Comparison of ENCODE assay signal across 8 cellular contexts in the genomic region with DNA sequence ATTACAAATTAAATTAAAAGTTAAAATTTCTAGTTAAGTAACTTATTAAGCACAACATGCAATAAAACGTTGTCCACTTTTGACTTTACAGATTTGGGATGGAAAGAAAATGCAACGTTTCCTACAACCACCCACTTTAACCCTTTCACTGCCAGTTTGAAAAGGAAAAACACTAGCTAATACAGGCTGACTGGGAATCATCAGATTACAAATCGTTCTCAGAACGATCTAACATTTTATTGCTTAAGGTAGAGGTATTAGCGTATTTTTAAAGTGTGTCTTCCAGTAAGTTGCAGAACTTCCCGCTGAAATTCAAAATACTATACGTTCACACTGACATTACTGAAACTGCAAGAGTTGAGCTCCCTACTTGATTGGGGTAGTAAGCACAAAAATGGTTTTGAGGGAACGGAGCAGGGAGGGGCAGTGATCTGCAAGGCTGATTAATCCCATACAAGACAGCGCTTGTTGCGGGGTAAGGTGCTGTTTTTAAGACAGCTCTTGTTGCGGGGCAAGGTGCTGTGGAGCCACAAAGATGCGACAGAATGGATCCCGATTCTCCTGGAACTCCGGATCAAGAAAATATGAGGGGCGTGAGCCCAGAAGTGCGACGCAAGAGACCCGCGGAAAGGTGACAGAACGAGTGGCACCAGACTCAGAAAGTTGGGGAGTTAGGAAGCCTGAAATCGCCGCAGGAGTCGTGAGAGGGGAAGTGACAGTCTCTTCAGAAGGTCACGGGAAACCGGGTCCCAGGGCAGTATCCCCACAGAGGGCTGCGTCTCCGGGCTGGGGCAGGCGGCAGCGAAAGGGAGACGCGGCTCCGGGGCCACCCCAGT. TPM values are rescaled to one million over a fixed set of nuclear protein-coding genes. Genes with fewer than 3 reads are reported as not detected.
DNase-seq lines count a peak whose midpoint lies in the region; ATAC-seq, FAIRE-seq and TF ChIP-seq lines count a peak whose summit lies in the region.

No MANE protein-coding gene starts in this region.

- H3K36me3 ChIP-seq in HEK293 (ENCODE audit: control insufficient read depth in 2 of 2, insufficient read depth in 1 of 2, low read length in 2 of 2) = no peaks in the 10 kb centered on the region

- TF ChIP-seq CTCF in HEK293 (tag by site-specific recombination; IDR thresholded peaks at IDR 0.05) (no peak), osteocyte (IDR thresholded peaks at IDR 0.05) (no peak)

- no peaks in the 10 kb centered on the region for H3K9me3 Mint-ChIP-seq in activated T-cell treated with anti-CD3 and anti-CD28 coated beads, Interleukin-2, amount 50 U/mL, for 72 hours
- no peaks in the 10 kb centered on the region for H3K9me3 Mint-ChIP-seq in activated CD4-positive, alpha-beta memory T cell treated with anti-CD3 and anti-CD28 coated beads, Interleukin-2, amount 10 ng/mL, durations not matched to agents 7 days and 5 days
- H3K9me3 Mint-ChIP-seq in osteocyte (ENCODE audit: unreplicated experiment) = no peaks in the 10 kb centered on the region

- ATAC-seq in activated T-cell treated with anti-CD3 and anti-CD28 coated beads, Interleukin-2, amount 50 U/mL, for 72 hours (replicated peaks in 1 of 2) = peak; percentile 53 to 58

- FAIRE-seq in frontal cortex (lab: Jason Lieb, UNC) = no peak

- peaks cover 70% of the 10 kb centered on the region for H3K4me1 Mint-ChIP-seq in activated T-cell treated with anti-CD3 and anti-CD28 coated beads, Interleukin-2, amount 50 U/mL, for 72 hours (ENCODE audit: low read depth)
- peaks cover 55% of the 10 kb centered on the region for H3K4me1 Mint-ChIP-seq in activated CD4-positive, alpha-beta memory T cell treated with anti-CD3 and anti-CD28 coated beads, Interleukin-2, amount 10 ng/mL, durations not matched to agents 7 days and 5 days
- H3K4me1 Mint-ChIP-seq in osteocyte (ENCODE audit: unreplicated experiment) = peaks cover 42% of the 10 kb centered on the region

- POLR2A ChIA-PET in HEK293 (lab: Yijun Ruan, JAX) = interaction anchor here (0.6 to 3.6 kb wide), 10 partner anchors 10 to 277 kb away, joined by 3 to 20 read pairs (median 3); partner anchors contain the start of genes ADGRF3, RAB10 and SELENOI
- POLR2A ChIA-PET in activated CD4-positive, alpha-beta memory T cell treated with anti-CD3 and anti-CD28 coated beads, Interleukin-2, amount 10 ng/mL, durations not matched to agents 7 days and 5 days (lab: Charles Lee) = interaction anchor here (0.8 to 5.7 kb wide), 23 partner anchors 9 to 1166 kb away, joined by 3 to 66 read pairs (median 5); partner anchors contain the start of genes ADGRF3, ASXL2, PPM1G and RAB10

- no peaks in the 10 kb centered on the region for H3K27me3 Mint-ChIP-seq in activated T-cell treated with anti-CD3 and anti-CD28 coated beads, Interleukin-2, amount 50 U/mL, for 72 hours (ENCODE audit: low read depth)
- no peaks in the 10 kb centered on the region for H3K27me3 Mint-ChIP-seq in activated CD4-positive, alpha-beta memory T cell treated with anti-CD3 and anti-CD28 coated beads, Interleukin-2, amount 10 ng/mL, durations not matched to agents 7 days and 5 days
- H3K27me3 Mint-ChIP-seq in osteocyte (ENCODE audit: unreplicated experiment) = no peaks in the 10 kb centered on the region

- H3K4me3 Mint-ChIP-seq in activated T-cell treated with anti-CD3 and anti-CD28 coated beads, Interleukin-2, amount 50 U/mL, for 72 hours = peak overlapping the region; percentile 94 to 100
- H3K4me3 Mint-ChIP-seq in activated CD4-positive, alpha-beta memory T cell treated with anti-CD3 and anti-CD28 coated beads, Interleukin-2, amount 10 ng/mL, durations not matched to agents 7 days and 5 days = peak overlapping the region; percentile 100
- peak overlapping the region; percentile 100 for H3K4me3 Mint-ChIP-seq in osteocyte (ENCODE audit: unreplicated experiment)

- H3K36me3 Mint-ChIP-seq in activated T-cell treated with anti-CD3 and anti-CD28 coated beads, Interleukin-2, amount 50 U/mL, for 72 hours (ENCODE audit: insufficient read depth in 2 of 2) = peaks cover 8 to 10% of the 10 kb centered on the region in 2 donors
- H3K36me3 Mint-ChIP-seq in activated CD4-positive, alpha-beta memory T cell treated with anti-CD3 and anti-CD28 coated beads, Interleukin-2, amount 10 ng/mL, durations not matched to agents 7 days and 5 days (ENCODE audit: low read depth) = peaks cover 13% of the 10 kb centered on the region
- H3K36me3 Mint-ChIP-seq in osteocyte (ENCODE audit: unreplicated experiment) = no peaks in the 10 kb centered on the region

- H3K9me3 ChIP-seq in HEK293 (ENCODE audit: control insufficient read depth, insufficient read depth, low read depth, low read length) = no peaks in the 10 kb centered on the region

- peak overlapping the region; percentile 91 for H3K4me3 ChIP-seq in HEK293 (ENCODE audit: low read depth, low read length)

- CTCF ChIA-PET in HEK293 (lab: Yijun Ruan, JAX) = interaction anchor here (0.6 to 1.6 kb wide), 5 partner anchors 31 to 293 kb away, joined by 3 read pairs; no protein-coding TSS in a partner anchor
- CTCF ChIA-PET in activated CD4-positive, alpha-beta memory T cell treated with anti-CD3 and anti-CD28 coated beads, Interleukin-2, amount 10 ng/mL, durations not matched to agents 7 days and 5 days (lab: Charles Lee) = interaction anchor here (0.6 to 2.1 kb wide), 6 partner anchors 60 to 293 kb away, joined by 3 to 14 read pairs (median 4); partner anchors contain the start of gene RAB10

- H3K27ac Mint-ChIP-seq in activated T-cell treated with anti-CD3 and anti-CD28 coated beads, Interleukin-2, amount 50 U/mL, for 72 hours = peak overlapping the region; percentile 95
- H3K27ac Mint-ChIP-seq in activated CD4-positive, alpha-beta memory T cell treated with anti-CD3 and anti-CD28 coated beads, Interleukin-2, amount 10 ng/mL, durations not matched to agents 7 days and 5 days = peak overlapping the region; percentile 98
- peak overlapping the region; percentile 100 for H3K27ac Mint-ChIP-seq in osteocyte (ENCODE audit: unreplicated experiment)

- H3K4me1 ChIP-seq in HEK293 (ENCODE audit: control insufficient read depth, insufficient read depth, low read length) = peaks cover 2% of the 10 kb centered on the region; the same call in 1 of the 2 replicates

- H3K27ac ChIP-seq in HEK293 (ENCODE audit: extremely low read depth, low read depth, low read length) = peak overlapping the region; percentile 97

- no peak for DNase-seq in activated T-cell treated with anti-CD3 and anti-CD28 coated beads, Interleukin-2, amount 50 U/mL, for 72 hours
- DNase-seq in activated T-cell treated with anti-CD3 and anti-CD28 coated beads for 4 hours = no peak
- DNase-seq in M059J (ENCODE audit: low read depth) = peak; percentile 40
- DNase-seq in activated CD4-positive, alpha-beta memory T cell treated with anti-CD3 and anti-CD28 coated beads, Interleukin-2, amount 10 ng/mL, durations not matched to agents 7 days and 5 days = no peak
- peak; percentile 5 for DNase-seq in germinal center (ENCODE audit: low spot score)
- no peak for DNase-seq in osteocyte (ENCODE audit: extremely low spot score, unreplicated experiment)
- DNase-seq in frontal cortex (ENCODE audit: low spot score in 2 of 2) = no peak

TF ChIP-seq in HEK293, 187 proteins besides CTCF, POLR2A, EP300 and RAD21 (continues in another document):
- TF ChIP-seq ZNF10 (tag by site-specific recombination; IDR thresholded peaks at IDR 0.05) (no peak), ZNF670 (tag by site-specific recombination; IDR thresholded peaks at IDR 0.05; ENCODE audit: low read depth) (no peak), ZBTB21 (tag by site-specific recombination; IDR thresholded peaks at IDR 0.05) (no peak), INSM2 (tag by site-specific recombination; IDR thresholded peaks at IDR 0.05) (no peak), ZNF629 (tag by site-specific recombination; IDR thresholded peaks at IDR 0.05) (no peak), ZNF830 (tag by site-specific recombination; IDR thresholded peaks at IDR 0.05; ENCODE audit: low read depth) (no peak), ZNF214 (tag by site-specific recombination; IDR thresholded peaks at IDR 0.05; ENCODE audit: borderline replicate concordance) (no peak), ZNF48 (tag by site-specific recombination; IDR thresholded peaks at IDR 0.05) (no peak), SP2 (tag by site-specific recombination; IDR thresholded peaks at IDR 0.05) (no peak), ZNF76 (tag by site-specific recombination; IDR thresholded peaks at IDR 0.05; ENCODE audit: borderline replicate concordance, low read depth) (no peak), ZNF24 (tag by site-specific recombination; IDR thresholded peaks at IDR 0.05) (no peak), ZNF548 (tag by site-specific recombination; IDR thresholded peaks at IDR 0.05) (no peak), HOXC10 (CRISPR knock-in tag; IDR thresholded peaks at IDR 0.05) (no peak), ZNF600 (tag by site-specific recombination; IDR thresholded peaks at IDR 0.05) (peak; percentile 57), ZNF311 (tag by site-specific recombination; IDR thresholded peaks at IDR 0.05; ENCODE audit: borderline replicate concordance) (no peak)

RNA-seq across cellular contexts. Expression of gene HADHA, which starts 0.6 kb away (rescaled TPM):
- total RNA-seq in activated T-cell treated with anti-CD3 and anti-CD28 coated beads, Interleukin-2, amount 50 U/mL, for 72 hours = 100 to 1,000 TPM; 108 TPM
- total RNA-seq in M059J (2014; rRNA removed; shearing (Covaris generic)) = 81.8 and 98.4 TPM in 2 replicates
- 100 to 1,000 TPM; 108 to 110 TPM for total RNA-seq in activated CD4-positive, alpha-beta memory T cell treated with anti-CD3 and anti-CD28 coated beads, Interleukin-2, amount 10 ng/mL, durations not matched to agents 7 days and 5 days
- total RNA-seq in osteocyte (114 and 124 TPM in 2 replicates), frontal cortex (85.2 TPM)

RNA-seq across cellular contexts. Expression of gene HADHB, which starts 0.9 kb away (rescaled TPM):
- total RNA-seq in activated T-cell treated with anti-CD3 and anti-CD28 coated beads, Interleukin-2, amount 50 U/mL, for 72 hours = 10 to 100 TPM; 79.7 to 89.0 TPM
- total RNA-seq in M059J (2014; rRNA removed; shearing (Covaris generic)) = 55.6 and 83.1 TPM in 2 replicates
- 10 to 100 TPM; 71.4 to 72.6 TPM for total RNA-seq in activated CD4-positive, alpha-beta memory T cell treated with anti-CD3 and anti-CD28 coated beads, Interleukin-2, amount 10 ng/mL, durations not matched to agents 7 days and 5 days
- total RNA-seq in osteocyte (93.1 and 98.5 TPM in 2 replicates), frontal cortex (37.9 TPM)

Comparison
In these comparisons a context has a peak if more than half of its experiments do, and no peak if none do; other contexts are left out.
1. DNase-seq: peak in M059J (single experiment) and germinal center (single experiment); none in activated T-cell treated with anti-CD3 and anti-CD28 coated beads, Interleukin-2, amount 50 U/mL, for 72 hours (0 of 2), activated T-cell treated with anti-CD3 and anti-CD28 coated beads for 4 hours (single experiment), activated CD4-positive, alpha-beta memory T cell treated with anti-CD3 and anti-CD28 coated beads, Interleukin-2, amount 10 ng/mL, durations not matched to agents 7 days and 5 days (single experiment), osteocyte (single experiment) and frontal cortex (0 of 2).
2. Peak in every context shown above with its lines, with median percentiles within 50 percentile points of each other: H3K27ac Mint-ChIP-seq and H3K4me3 Mint-ChIP-seq.